In genomic region chr10:17430647-17431355, GRCh38 we compare ENCODE assay signal across 9 cellular contexts. TPM values are rescaled to one million over a fixed set of nuclear protein-coding genes. Genes with fewer than 3 reads are reported as not detected.
DNase-seq lines count a peak whose midpoint lies in the region; ATAC-seq and TF ChIP-seq lines count a peak whose summit lies in the region.
"Had no signal": no experiment of that assay in that cellular context is flagged by ENCODE, and none has a peak within 500 bp of the region (broad histone marks: within the 10 kb centered on the region; RNA-seq: fewer than 3 reads in every experiment).

No MANE protein-coding gene starts in this region.

- H3K9me3 ChIP-seq in BLaER1 = no peaks in the 10 kb centered on the region
- no peaks in the 10 kb centered on the region for H3K9me3 ChIP-seq in GM23248 (ENCODE audit: low read depth)
- H3K9me3 ChIP-seq in PC-3 (ENCODE audit: low read length) = no peaks in the 10 kb centered on the region

- TF ChIP-seq CTCF in PC-3 (conservative IDR thresholded peaks at IDR 0.05; ENCODE audit: low read depth, low read length) = peak; percentile 72

- H3K9me2 ChIP-seq in GM23248 (ENCODE audit: insufficient read depth) (no peaks in the 10 kb centered on the region), PC-3 (replicated peaks; ENCODE audit: low read length) (no peaks in the 10 kb centered on the region)

- peak; percentile 89 for ATAC-seq in PC-3

- H3K27ac Mint-ChIP-seq in activated T-helper 2 cell treated with anti-CD3 and anti-CD28 coated beads, Interferon-gamma antibody, Interleukin-2, Interleukin-4, amounts not matched to agents 10 μg/mL and 5 μg/mL and 100 μg/mL, durations not matched to agents 14 hours and 24 hours and 36 hours = no peak overlapping the region
- H3K27ac Mint-ChIP-seq: stimulated activated naive CD8-positive, alpha-beta T cell treated with anti-CD3 and anti-CD28 coated beads, Interleukin-15, Interleukin-2, amounts not matched to agents 100 ng/mL and 50 ng/mL, for 24 hours had no signal

- WGBS in GM23248 (ENCODE audit: low coverage in 1 of 2, low lambda C conversion rate in 2 of 2, missing lambda C conversion rate in 2 of 2), 2 experiments = 22 to 31% methylated on average over 7 of the region's 7 CpGs

- H3K9ac ChIP-seq in BLaER1 (no peak overlapping the region), GM23248 (no peak overlapping the region), PC-3 (ENCODE audit: low read length) (no peak overlapping the region)

- H4K20me1 ChIP-seq in BLaER1 (no peaks in the 10 kb centered on the region), GM23248 (ENCODE audit: insufficient read depth) (no peaks in the 10 kb centered on the region), PC-3 (ENCODE audit: low read length) (no peaks in the 10 kb centered on the region)

- H3K4me2 ChIP-seq in BLaER1 (peak overlapping the region; percentile 90), GM23248 (ENCODE audit: unreplicated experiment) (no peak overlapping the region), PC-3 (ENCODE audit: low read length) (peak overlapping the region; percentile 49)

- H3K27ac ChIP-seq in BLaER1 (no peak overlapping the region), GM23248 (no peak overlapping the region), PC-3 (ENCODE audit: low read length) (no peak overlapping the region)

- in situ Hi-C loops in GM23248 (cut with MboI) = no loop called here

- H3K36me3 Mint-ChIP-seq in activated T-helper 2 cell treated with anti-CD3 and anti-CD28 coated beads, Interferon-gamma antibody, Interleukin-2, Interleukin-4, amounts not matched to agents 10 μg/mL and 5 μg/mL and 100 μg/mL, durations not matched to agents 14 hours and 24 hours and 36 hours (ENCODE audit: low read depth) = no peaks in the 10 kb centered on the region

- H2AFZ ChIP-seq in GM23248 (no peak overlapping the region), PC-3 (ENCODE audit: low read length) (no peak overlapping the region)

- intact Hi-C loops in PC-3 (cut with micrococcal nuclease) = loop anchor here (1.0 to 10.0 kb wide), 2 partner anchors 140 to 164 kb away; no protein-coding TSS in a partner anchor
- intact Hi-C loops in activated T-helper 2 cell treated with anti-CD3 and anti-CD28 coated beads, Interferon-gamma antibody, Interleukin-2, Interleukin-4, amounts not matched to agents 10 μg/mL and 5 μg/mL and 100 μg/mL, durations not matched to agents 14 hours and 24 hours and 36 hours (cut with micrococcal nuclease) = loop anchor here (1.0 to 2.0 kb wide), 2 partner anchors 22 to 602 kb away; no protein-coding TSS in a partner anchor

- no peaks in the 10 kb centered on the region for H3K36me3 ChIP-seq in BLaER1
- H3K36me3 ChIP-seq in GM23248 (ENCODE audit: low read depth) = no peaks in the 10 kb centered on the region
- no peaks in the 10 kb centered on the region for H3K36me3 ChIP-seq in PC-3 (ENCODE audit: low read depth, low read length)

- H3K9me3 Mint-ChIP-seq in activated T-helper 2 cell treated with anti-CD3 and anti-CD28 coated beads, Interferon-gamma antibody, Interleukin-2, Interleukin-4, amounts not matched to agents 10 μg/mL and 5 μg/mL and 100 μg/mL, durations not matched to agents 14 hours and 24 hours and 36 hours = no peaks in the 10 kb centered on the region
- H3K9me3 Mint-ChIP-seq: stimulated activated naive CD8-positive, alpha-beta T cell treated with anti-CD3 and anti-CD28 coated beads, Interleukin-15, Interleukin-2, amounts not matched to agents 100 ng/mL and 50 ng/mL, for 24 hours had no signal

- H3K79me2 ChIP-seq in GM23248 (ENCODE audit: insufficient read depth) (no peaks in the 10 kb centered on the region), PC-3 (ENCODE audit: low read length) (no peaks in the 10 kb centered on the region)

- CTCF ChIA-PET in PC-3 (lab: Charles Lee) = interaction anchor here (0.5 kb wide), 1 partner anchor 164 kb away, joined by 3 read pairs; no protein-coding TSS in a partner anchor

- peaks cover 56% of the 10 kb centered on the region for H3K4me1 Mint-ChIP-seq in activated T-helper 2 cell treated with anti-CD3 and anti-CD28 coated beads, Interferon-gamma antibody, Interleukin-2, Interleukin-4, amounts not matched to agents 10 μg/mL and 5 μg/mL and 100 μg/mL, durations not matched to agents 14 hours and 24 hours and 36 hours (ENCODE audit: low read depth)

- H3F3A ChIP-seq in GM23248 (ENCODE audit: insufficient read depth) (no peaks in the 10 kb centered on the region), PC-3 (ENCODE audit: low read length, unreplicated experiment) (no peaks in the 10 kb centered on the region)

- H3K27me3 ChIP-seq in BLaER1 (no peaks in the 10 kb centered on the region), GM23248 (replicated peaks; ENCODE audit: insufficient read depth) (peaks cover 10% of the 10 kb centered on the region; the same call in 1 of the 2 replicates), PC-3 (ENCODE audit: low read length) (no peaks in the 10 kb centered on the region)

- H3K4me3 Mint-ChIP-seq in activated T-helper 2 cell treated with anti-CD3 and anti-CD28 coated beads, Interferon-gamma antibody, Interleukin-2, Interleukin-4, amounts not matched to agents 10 μg/mL and 5 μg/mL and 100 μg/mL, durations not matched to agents 14 hours and 24 hours and 36 hours (ENCODE audit: low read depth) = no peak overlapping the region
- H3K4me3 Mint-ChIP-seq: stimulated activated naive CD8-positive, alpha-beta T cell treated with anti-CD3 and anti-CD28 coated beads, Interleukin-15, Interleukin-2, amounts not matched to agents 100 ng/mL and 50 ng/mL, for 24 hours had no signal

- DNase-seq in GM23248 (peak; percentile 76), PC-3 (peak; percentile 72), fibroblast of the conjunctiva (ENCODE audit: low read depth) (peak; percentile 67), nucleus accumbens (lab: John Stamatoyannopoulos, UW) (peak in 45 of 56 donors; percentile 1 to 81 (median 26)), ureter (ENCODE audit: low spot score) (peak; percentile 79), T1000 (lab: John Stamatoyannopoulos, UW) (no peak)
- peak; percentile 36 for DNase-seq in activated T-helper 2 cell treated with anti-CD3 and anti-CD28 coated beads, Interferon-gamma antibody, Interleukin-2, Interleukin-4, amounts not matched to agents 10 μg/mL and 5 μg/mL and 100 μg/mL, durations not matched to agents 14 hours and 24 hours and 36 hours (ENCODE audit: low spot score)

- H3K4me3 ChIP-seq in BLaER1 (no peak overlapping the region), GM23248 (no peak overlapping the region), PC-3 (ENCODE audit: low read length) (no peak overlapping the region)

- POLR2A ChIA-PET in PC-3 (lab: Charles Lee; ENCODE audit: unreplicated experiment) = no interaction called here

- no TSS peak for BruUV-seq in PC-3 (replicated peaks; lab: Mats Ljungman, UMichigan)

- H3K4me1 ChIP-seq in BLaER1 = peaks cover 81% of the 10 kb centered on the region
- H3K4me1 ChIP-seq in GM23248 (ENCODE audit: insufficient read depth) = no peaks in the 10 kb centered on the region
- no peaks in the 10 kb centered on the region for H3K4me1 ChIP-seq in PC-3 (ENCODE audit: insufficient read depth, low read length)

- H3K27me3 Mint-ChIP-seq in activated T-helper 2 cell treated with anti-CD3 and anti-CD28 coated beads, Interferon-gamma antibody, Interleukin-2, Interleukin-4, amounts not matched to agents 10 μg/mL and 5 μg/mL and 100 μg/mL, durations not matched to agents 14 hours and 24 hours and 36 hours (ENCODE audit: low read depth) = peaks cover 25% of the 10 kb centered on the region

RNA-seq across cellular contexts. Expression of gene ST8SIA6, which starts 23.6 kb away (rescaled TPM):
- not detected in 2 replicates for total RNA-seq in GM23248 (2014; rRNA removed; shearing (Covaris generic))
- not detected in 2 replicates for polyA plus RNA-seq in GM23248 (2016; fragmentation: Nextera tagmentation; extraction: Ambion mirVana)
- total RNA-seq in PC-3 (2014; rRNA removed) (not detected in 2 replicates), ureter (0.73 TPM)
- not detected in 2 replicates for total RNA-seq in activated T-helper 2 cell treated with anti-CD3 and anti-CD28 coated beads, Interferon-gamma antibody, Interleukin-2, Interleukin-4, amounts not matched to agents 10 μg/mL and 5 μg/mL and 100 μg/mL, durations not matched to agents 14 hours and 24 hours and 36 hours
